In genomic region chr16:85304337-85304736, GRCh38 we compare ENCODE assay signal across 18 cellular contexts.
DNase-seq lines count a peak whose midpoint lies in the region; ATAC-seq and TF ChIP-seq lines count a peak whose summit lies in the region.
"Had no signal": no experiment of that assay in that cellular context is flagged by ENCODE, and none has a peak within 500 bp of the region (broad histone marks: within the 10 kb centered on the region; RNA-seq: fewer than 3 reads in every experiment).

No MANE protein-coding gene starts in this region.

- H3K27me3 ChIP-seq in uterus = no peaks in the 10 kb centered on the region
- H3K27me3 ChIP-seq: ascending aorta, colonic mucosa, gastrocnemius medialis, pancreas, thyroid gland had no signal

- peak; percentile 59 for DNase-seq in NCI-H2107 treated with DMSO at 0.1 percent for 48 hours (lab: John Stamatoyannopoulos, UW; ENCODE audit: unreplicated experiment)
- no peak for DNase-seq in NCI-H2107 (lab: John Stamatoyannopoulos, UW)
- DNase-seq in stimulated activated naive CD8-positive, alpha-beta T cell treated with anti-CD3 and anti-CD28 coated beads, Interleukin-15, amount 100 ng/mL, for 72 hours = no peak
- no peak for DNase-seq in stimulated activated naive CD8-positive, alpha-beta T cell treated with anti-CD3 and anti-CD28 coated beads, Interleukin-15, Interleukin-2, amounts not matched to agents 100 U/mL and 50 U/mL, for 24 hours
- no peak for DNase-seq in T-helper 17 cell
- no peak for DNase-seq in NCI-H1048 (lab: John Stamatoyannopoulos, UW)
- DNase-seq in uterus = no peak
- no peak for DNase-seq in NCI-H2171 treated with DMSO at 0.1 percent for 48 hours (lab: John Stamatoyannopoulos, UW)
- DNase-seq: colonic mucosa; gastrocnemius medialis; H9; NCI-H1092; NCI-H524; stimulated activated CD4-positive, alpha-beta T cell treated with anti-CD3 and anti-CD28 coated beads, Interleukin-4, amount 100 ng/mL, for 4 hours; thyroid gland had no signal

- TF ChIP-seq CTCF in uterus (IDR thresholded peaks at IDR 0.05) = no peak

- H3K9me3 Mint-ChIP-seq in stimulated activated naive CD8-positive, alpha-beta T cell treated with anti-CD3 and anti-CD28 coated beads, Interleukin-15, amount 100 ng/mL, for 72 hours = no peaks in the 10 kb centered on the region
- H3K9me3 Mint-ChIP-seq: H9, T-cell had no signal

- H3K9me3 ChIP-seq in T-helper 17 cell (ENCODE audit: control insufficient read depth, low read length, poor library complexity, severe bottlenecking) (no peaks in the 10 kb centered on the region), uterus (no peaks in the 10 kb centered on the region)
- H3K9me3 ChIP-seq: ascending aorta, colonic mucosa, gastrocnemius medialis, pancreas, thyroid gland had no signal

- H3K4me1 Mint-ChIP-seq in stimulated activated naive CD8-positive, alpha-beta T cell treated with anti-CD3 and anti-CD28 coated beads, Interleukin-15, amount 100 ng/mL, for 72 hours = peaks cover 65% of the 10 kb centered on the region
- peaks cover 9% of the 10 kb centered on the region for H3K4me1 Mint-ChIP-seq in T-helper 17 cell

- H3K4me3 ChIP-seq in uterus = no peak overlapping the region
- H3K4me3 ChIP-seq: ascending aorta, colonic mucosa, gastrocnemius medialis, thyroid gland had no signal

- H3K4me3 Mint-ChIP-seq in stimulated activated naive CD8-positive, alpha-beta T cell treated with anti-CD3 and anti-CD28 coated beads, Interleukin-15, amount 100 ng/mL, for 72 hours = peak overlapping the region; percentile 89 to 90
- peak overlapping the region; percentile 15 for H3K4me3 Mint-ChIP-seq in T-helper 17 cell
- H3K4me3 Mint-ChIP-seq: H9 had no signal

- intact Hi-C loops in uterus (cut with DNase I; ENCODE audit: low total_unique reads) = no loop called here

- no peak overlapping the region for H3K27ac Mint-ChIP-seq in stimulated activated naive CD8-positive, alpha-beta T cell treated with anti-CD3 and anti-CD28 coated beads, Interleukin-15, amount 100 ng/mL, for 72 hours
- H3K27ac Mint-ChIP-seq in T-helper 17 cell = no peak overlapping the region
- H3K27ac Mint-ChIP-seq: H9 had no signal

- no peaks in the 10 kb centered on the region for H3K27me3 Mint-ChIP-seq in stimulated activated naive CD8-positive, alpha-beta T cell treated with anti-CD3 and anti-CD28 coated beads, Interleukin-15, amount 100 ng/mL, for 72 hours
- H3K27me3 Mint-ChIP-seq in T-helper 17 cell = no peaks in the 10 kb centered on the region

- H3K4me1 ChIP-seq in uterus = peaks cover 10 to 11% of the 10 kb centered on the region in 2 donors

- no peaks in the 10 kb centered on the region for H3K36me3 ChIP-seq in uterus
- H3K36me3 ChIP-seq: ascending aorta, colonic mucosa, gastrocnemius medialis, pancreas, thyroid gland had no signal

- no peak for ATAC-seq in stimulated activated naive CD8-positive, alpha-beta T cell treated with anti-CD3 and anti-CD28 coated beads, Interleukin-15, amount 100 ng/mL, for 72 hours
- no peak for ATAC-seq in stimulated activated naive CD8-positive, alpha-beta T cell treated with anti-CD3 and anti-CD28 coated beads, Interleukin-15, Interleukin-2, amounts not matched to agents 100 U/mL and 50 U/mL, for 24 hours
- ATAC-seq in T-helper 17 cell = no peak
- ATAC-seq: gastrocnemius medialis, pancreas, T-cell had no signal

- TF ChIP-seq POLR2A in uterus (IDR thresholded peaks at IDR 0.05) = no peak

- no peak overlapping the region for H3K27ac ChIP-seq in uterus
- H3K27ac ChIP-seq: ascending aorta, colonic mucosa, gastrocnemius medialis, pancreas had no signal

- H3K36me3 Mint-ChIP-seq in T-helper 17 cell (ENCODE audit: low read depth) = no peaks in the 10 kb centered on the region
- H3K36me3 Mint-ChIP-seq: T-cell had no signal
